ENCODE assay signal across 8 cellular contexts in genomic region chr16:4538386-4539235, GRCh38.
DNase-seq lines count a peak whose midpoint lies in the region; ATAC-seq and TF ChIP-seq lines count a peak whose summit lies in the region.

Gene CDIP1, minus strand, starts transcription at chr16:4538773. Its CDS starts 24,643 bp downstream, at chr16:4514130.

- ATAC-seq in GM19452 (IDR thresholded peaks at IDR 0.05; ENCODE audit: unreplicated experiment) = peak; percentile 61
- peak; percentile 87 for ATAC-seq in memory B cell (ENCODE audit: low read depth)

- peaks cover 2% of the 10 kb centered on the region for H3K27me3 Mint-ChIP-seq in memory B cell

- H3K9me3 ChIP-seq in endocrine pancreas (ENCODE audit: control insufficient read depth, low read length) = no peaks in the 10 kb centered on the region

- H3K27ac Mint-ChIP-seq in memory B cell = peak within 1 kb of the TSS; percentile 69

- peaks cover 22% of the 10 kb centered on the region for H3K4me1 Mint-ChIP-seq in memory B cell

- peak within 1 kb of the TSS; percentile 72 for H3K4me3 Mint-ChIP-seq in memory B cell

- no peak within 1 kb of the TSS for H3K4me3 ChIP-seq in endocrine pancreas (ENCODE audit: control insufficient read depth, insufficient read depth, low read length)

- no peaks in the 10 kb centered on the region for H3K36me3 ChIP-seq in endocrine pancreas (ENCODE audit: control insufficient read depth, insufficient read depth, low read length)

- no peak for TF ChIP-seq CTCF in C4-2B (conservative IDR thresholded peaks at IDR 0.05)

- peaks cover 4% of the 10 kb centered on the region for H3K9me3 Mint-ChIP-seq in memory B cell

- no peaks in the 10 kb centered on the region for H3K27me3 ChIP-seq in endocrine pancreas (ENCODE audit: control insufficient read depth, insufficient read depth, low read length)

- H3K27ac ChIP-seq in C4-2B = peak within 1 kb of the TSS; percentile 94

- DNase-seq in HPDE6-E6E7 (ENCODE audit: extremely low spot score) = peak; percentile 91
- DNase-seq in NK-92 treated with Interleukin-12 subunit alpha and Interleukin-12 subunit beta, amount 100 ng/mL, for 24 hours (lab: John Stamatoyannopoulos, UW) = peak; percentile 94
- peak; percentile 82 for DNase-seq in activated CD8-positive, alpha-beta memory T cell treated with anti-CD3 and anti-CD28 coated beads, Interleukin-2, amount 50 U/mL, for 1 hour (ENCODE audit: extremely low read depth)
- DNase-seq in memory B cell (ENCODE audit: low spot score in 2 of 2) = peak; percentile 92 to 94
- DNase-seq in stimulated activated CD8-positive, alpha-beta memory T cell treated with anti-CD3 and anti-CD28 coated beads, Interleukin-12 subunit alpha, Interleukin-12 subunit beta, amount 100 ng/mL, for 1 hour (ENCODE audit: low read depth) = peak; percentile 91

- H3K9ac ChIP-seq in endocrine pancreas (ENCODE audit: control insufficient read depth, insufficient read depth, low read length) = peak within 1 kb of the TSS; percentile 83

- H3K36me3 Mint-ChIP-seq in memory B cell = peaks cover 11% of the 10 kb centered on the region

- H3K4me1 ChIP-seq in endocrine pancreas (ENCODE audit: control insufficient read depth, insufficient read depth, low read length) = no peaks in the 10 kb centered on the region
